Comparison of ENCODE assay signal across 8 cellular contexts in the genomic region with DNA sequence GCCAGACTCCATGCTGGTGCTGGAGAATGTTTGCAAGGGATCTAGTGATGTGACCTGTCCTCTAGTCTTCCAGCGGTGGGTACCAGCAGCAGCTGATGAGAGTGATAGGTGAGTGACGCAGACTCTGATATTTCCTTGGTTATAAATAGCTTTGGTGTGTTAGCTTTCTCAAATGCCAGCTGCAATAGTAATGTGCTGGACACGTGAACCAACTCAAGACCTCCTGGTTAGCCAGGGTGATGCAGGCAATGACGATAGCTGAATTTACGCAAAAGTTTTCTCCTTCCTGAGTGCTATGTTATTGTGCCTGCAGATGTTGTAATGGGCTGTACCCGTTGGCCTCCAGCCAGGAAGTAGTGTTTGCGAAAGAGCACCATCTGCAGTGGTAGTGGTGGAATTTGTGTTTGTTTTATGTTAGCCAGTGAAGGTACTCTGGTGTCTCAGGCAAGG.
DNase-seq lines count a peak whose midpoint lies in the region; ATAC-seq and TF ChIP-seq lines count a peak whose summit lies in the region.

No MANE protein-coding gene starts in this region.

- no peaks in the 10 kb centered on the region for H3K27me3 ChIP-seq in transverse colon

- TF ChIP-seq POLR2A in transverse colon (IDR thresholded peaks at IDR 0.05), result no peak

- DNase-seq in NCI-H748 (lab: John Stamatoyannopoulos, UW; ENCODE audit: unreplicated experiment) (peak; percentile 40), NCI-H748 treated with DMSO at 0.1 percent for 48 hours (lab: John Stamatoyannopoulos, UW) (no peak), SKM-1 treated with dmso at 0.1 percent for 144 hours (lab: John Stamatoyannopoulos, UW; ENCODE audit: unreplicated experiment) (peak; percentile 88), left ventricle myocardium superior (peak; percentile 73), transverse colon (peak; percentile 69), NCI-H526 (lab: John Stamatoyannopoulos, UW) (no peak)

- in situ Hi-C loops in transverse colon (cut with MboI; ENCODE audit: low pct_ligation_motif_present in 1 of 4, low pct_unique_long_range_greater_than_20kb in 1 of 4, low sequenced_read_pairs in 3 of 4), result no loop called here

- peaks cover 9 to 12% of the 10 kb centered on the region in 2 donors for H3K9me3 ChIP-seq in transverse colon

- H3K27ac ChIP-seq in transverse colon, result no peak overlapping the region

- peaks cover 0 to 6% (median 0%) of the 10 kb centered on the region in 4 donors for H3K4me1 ChIP-seq in transverse colon

- H3K4me3 ChIP-seq in transverse colon, result no peak overlapping the region

- no peak for TF ChIP-seq CTCF in transverse colon (IDR thresholded peaks at IDR 0.05)

- peak; percentile 70 for TF ChIP-seq EP300 in transverse colon (IDR thresholded peaks at IDR 0.05; ENCODE audit: low read depth)

- intact Hi-C loops in left ventricle myocardium superior (cut with micrococcal nuclease), result no loop called here
- intact Hi-C loops in transverse colon (cut with DNase I; ENCODE audit: low total_unique reads), result no loop called here

- ATAC-seq in left ventricle myocardium superior (peak; percentile 85), GM18858 (IDR thresholded peaks at IDR 0.05; ENCODE audit: unreplicated experiment) (no peak), GM21528 (IDR thresholded peaks at IDR 0.05; ENCODE audit: low FRiP score, unreplicated experiment) (no peak)

- WGBS in transverse colon (ENCODE audit: low coverage in 1 of 2), 2 donors, result 52% methylated on average over 7 of the region's 7 CpGs; no CpG with 5 or more reads in 1 of the 2 donors

- no peaks in the 10 kb centered on the region for H3K36me3 ChIP-seq in transverse colon

Comparison
In these comparisons a context has a peak if more than half of its experiments do, and no peak if none do; other contexts are left out.
1. DNase-seq: peak in NCI-H748 (single experiment), SKM-1 treated with dmso at 0.1 percent for 144 hours (single experiment), left ventricle myocardium superior (single experiment) and transverse colon (single experiment); none in NCI-H748 treated with DMSO at 0.1 percent for 48 hours (single experiment) and NCI-H526 (0 of 2).